ENCODE assay signal across 8 cellular contexts in genomic region chr2:60551241-60552095, GRCh38. TPM values are rescaled to one million over a fixed set of nuclear protein-coding genes. Genes with fewer than 3 reads are reported as not detected.
A peak's percentile ranks its signal among the peaks of the same experiment; 100 is the strongest.
DNase-seq lines count a peak whose midpoint lies in the region; TF ChIP-seq lines count a peak whose summit lies in the region.

No MANE protein-coding gene starts in this region.

- peak overlapping the region in 1 of 2 experiments; percentile 34 for H3K4ac ChIP-seq in mesenchymal stem cell (ENCODE audit: low read depth in 1 of 2, low read length in 2 of 2)

- peak overlapping the region; percentile 57 for H3K4me3 Mint-ChIP-seq in activated CD4-positive, alpha-beta T cell treated with anti-CD3 and anti-CD28 coated beads, Interleukin-2, amount 10 ng/mL, durations not matched to agents 24 days and 14 days
- peak overlapping the region; percentile 91 for H3K4me3 Mint-ChIP-seq in chondrocyte (ENCODE audit: unreplicated experiment)

- no peak overlapping the region for H3K9ac ChIP-seq in mesenchymal stem cell (ENCODE audit: low read length)

- H3K18ac ChIP-seq in mesenchymal stem cell (ENCODE audit: low read depth in 1 of 2, low read length in 2 of 2) = peak overlapping the region in 1 of 2 experiments; percentile 61

- H2BK15ac ChIP-seq in mesenchymal stem cell (ENCODE audit: low read depth, poor library complexity, severe bottlenecking) = no peak overlapping the region

- H2BK12ac ChIP-seq in mesenchymal stem cell (ENCODE audit: low read length in 2 of 2) = peak overlapping the region in 1 of 2 experiments; percentile 37

- H3K79me1 ChIP-seq in mesenchymal stem cell (replicated peaks; ENCODE audit: low read length, poor library complexity, severe bottlenecking) = peaks cover 19% of the 10 kb centered on the region

- H3K9me3 Mint-ChIP-seq in activated CD4-positive, alpha-beta T cell treated with anti-CD3 and anti-CD28 coated beads, Interleukin-2, amount 10 ng/mL, durations not matched to agents 24 days and 14 days = no peaks in the 10 kb centered on the region
- H3K9me3 Mint-ChIP-seq in chondrocyte (ENCODE audit: low read depth) = no peaks in the 10 kb centered on the region

- peak overlapping the region; percentile 98 for H3K4me2 ChIP-seq in mesenchymal stem cell (ENCODE audit: low read length, poor library complexity, severe bottlenecking)

- H3K27me3 Mint-ChIP-seq in activated CD4-positive, alpha-beta T cell treated with anti-CD3 and anti-CD28 coated beads, Interleukin-2, amount 10 ng/mL, durations not matched to agents 24 days and 14 days = peaks cover 70% of the 10 kb centered on the region
- peaks cover 7% of the 10 kb centered on the region for H3K27me3 Mint-ChIP-seq in chondrocyte (ENCODE audit: low read depth)

- H3K27ac ChIP-seq in mesenchymal stem cell (ENCODE audit: low read length, poor library complexity, severe bottlenecking) = no peak overlapping the region

- no peak overlapping the region for H2AK5ac ChIP-seq in mesenchymal stem cell (ENCODE audit: low read length, severe bottlenecking)

- TF ChIP-seq CTCF in chondrocyte (IDR thresholded peaks at IDR 0.05) = no peak

- no peak overlapping the region for H4K91ac ChIP-seq in mesenchymal stem cell (ENCODE audit: low read length)

- H2AFZ ChIP-seq in mesenchymal stem cell (ENCODE audit: low read depth, low read length) = no peak overlapping the region

- H3K36me3 Mint-ChIP-seq in activated CD4-positive, alpha-beta T cell treated with anti-CD3 and anti-CD28 coated beads, Interleukin-2, amount 10 ng/mL, durations not matched to agents 24 days and 14 days (ENCODE audit: low read depth) = peaks cover 2% of the 10 kb centered on the region
- H3K36me3 Mint-ChIP-seq in chondrocyte (ENCODE audit: low read depth) = no peaks in the 10 kb centered on the region

- intact Hi-C loops in activated CD4-positive, alpha-beta T cell treated with anti-CD3 and anti-CD28 coated beads, Interleukin-2, amount 10 ng/mL, durations not matched to agents 24 days and 14 days (cut with micrococcal nuclease) = loop anchor here (2.0 to 5.0 kb wide), 2 partner anchors 1251 to 1524 kb away; no protein-coding TSS in a partner anchor

- peaks cover 16% of the 10 kb centered on the region for H3K4me1 ChIP-seq in mesenchymal stem cell (ENCODE audit: control insufficient read depth, insufficient read depth, low read depth, low read length)

- peaks cover 26% of the 10 kb centered on the region for H3K4me1 Mint-ChIP-seq in activated CD4-positive, alpha-beta T cell treated with anti-CD3 and anti-CD28 coated beads, Interleukin-2, amount 10 ng/mL, durations not matched to agents 24 days and 14 days
- H3K4me1 Mint-ChIP-seq in chondrocyte (ENCODE audit: low read depth) = peaks cover 29% of the 10 kb centered on the region

- 3% methylated on average over 40 of the region's 63 CpGs for WGBS in mesenchymal stem cell

- peak overlapping the region in 1 of 2 experiments; percentile 86 for H3K23ac ChIP-seq in mesenchymal stem cell (ENCODE audit: low read length in 2 of 2)

- no peaks in the 10 kb centered on the region for H3K9me3 ChIP-seq in mesenchymal stem cell (ENCODE audit: control insufficient read depth, low read length)

- no peak overlapping the region for H2BK5ac ChIP-seq in mesenchymal stem cell (ENCODE audit: low read depth, low read length, poor library complexity, severe bottlenecking)

- H4K8ac ChIP-seq in mesenchymal stem cell (ENCODE audit: low read length) = no peak overlapping the region

- no peak overlapping the region for H3K27ac Mint-ChIP-seq in activated CD4-positive, alpha-beta T cell treated with anti-CD3 and anti-CD28 coated beads, Interleukin-2, amount 10 ng/mL, durations not matched to agents 24 days and 14 days
- H3K27ac Mint-ChIP-seq in chondrocyte (ENCODE audit: unreplicated experiment) = peak overlapping the region; percentile 91

- H3K27me3 ChIP-seq in mesenchymal stem cell (ENCODE audit: control insufficient read depth in 1 of 2, insufficient read depth in 1 of 2, low read length in 2 of 2) = peaks cover 9 to 82% of the 10 kb centered on the region in 2 experiments

- peak overlapping the region; percentile 58 to 74 for H3K4me3 ChIP-seq in mesenchymal stem cell (ENCODE audit: insufficient read depth in 1 of 2, low read depth in 1 of 2, low read length in 2 of 2)

- H3K36me3 ChIP-seq in mesenchymal stem cell (ENCODE audit: control insufficient read depth in 1 of 2, insufficient read depth in 2 of 2, low read depth in 1 of 2, low read length in 2 of 2) = no peaks in the 10 kb centered on the region

- DNase-seq in activated CD4-positive, alpha-beta T cell treated with anti-CD3 and anti-CD28 coated beads, Interleukin-2, amount 10 ng/mL, durations not matched to agents 24 days and 14 days = peak; percentile 64
- no peak for DNase-seq in activated CD4-positive, alpha-beta T cell treated with anti-CD3 and anti-CD28 coated beads for 4 hours
- DNase-seq in NOMO-1 treated with DMSO at 0.1 percent for 48 hours (lab: John Stamatoyannopoulos, UW; ENCODE audit: unreplicated experiment) (peak; percentile 46), chondrocyte (ENCODE audit: low spot score) (no peak), mesenchymal stem cell (peak; percentile 22), HT-29 (ENCODE audit: low spot score) (no peak), KG1 (lab: John Stamatoyannopoulos, UW) (no peak), cerebellar cortex (ENCODE audit: low spot score) (no peak)

- no peak overlapping the region for H2BK120ac ChIP-seq in mesenchymal stem cell (ENCODE audit: low read depth, low read length)

- no peak overlapping the region for H3K14ac ChIP-seq in mesenchymal stem cell (ENCODE audit: low read length in 2 of 2)

RNA-seq across cellular contexts. Expression of gene BCL11A, which starts 2.0 kb away (rescaled TPM):
- total RNA-seq in activated CD4-positive, alpha-beta T cell treated with anti-CD3 and anti-CD28 coated beads, Interleukin-2, amount 10 ng/mL, durations not matched to agents 24 days and 14 days = not detected in 2 replicates
- 11.1 to 15.4 TPM (median 13.4 TPM) in 3 replicates for total RNA-seq in chondrocyte
- 1.1 TPM for polyA plus RNA-seq in mesenchymal stem cell (2013, experiment 1 of 2)
- polyA plus RNA-seq in mesenchymal stem cell (2013, experiment 2 of 2) = 1.1 TPM
- not detected in 2 replicates for total RNA-seq in HT-29 (2014; rRNA removed; shearing (Covaris generic))

Comparison
In these comparisons a context has a peak if more than half of its experiments do, and no peak if none do; other contexts are left out.
1. DNase-seq: peak in activated CD4-positive, alpha-beta T cell treated with anti-CD3 and anti-CD28 coated beads, Interleukin-2, amount 10 ng/mL, durations not matched to agents 24 days and 14 days (single experiment), NOMO-1 treated with DMSO at 0.1 percent for 48 hours (single experiment) and mesenchymal stem cell (single experiment); none in activated CD4-positive, alpha-beta T cell treated with anti-CD3 and anti-CD28 coated beads for 4 hours (0 of 2), chondrocyte (single experiment), HT-29 (single experiment), KG1 (single experiment) and cerebellar cortex (single experiment).
2. RNA of gene BCL11A, which starts 2.0 kb away (total RNA-seq): 11.1 to 15.4 TPM in chondrocyte; not detected in activated CD4-positive, alpha-beta T cell treated with anti-CD3 and anti-CD28 coated beads, Interleukin-2, amount 10 ng/mL, durations not matched to agents 24 days and 14 days and not detected in HT-29; every median in the first group is over 10 times any median in the second.